Comparison of ENCODE assay signal across 16 cellular contexts in the genomic region with DNA sequence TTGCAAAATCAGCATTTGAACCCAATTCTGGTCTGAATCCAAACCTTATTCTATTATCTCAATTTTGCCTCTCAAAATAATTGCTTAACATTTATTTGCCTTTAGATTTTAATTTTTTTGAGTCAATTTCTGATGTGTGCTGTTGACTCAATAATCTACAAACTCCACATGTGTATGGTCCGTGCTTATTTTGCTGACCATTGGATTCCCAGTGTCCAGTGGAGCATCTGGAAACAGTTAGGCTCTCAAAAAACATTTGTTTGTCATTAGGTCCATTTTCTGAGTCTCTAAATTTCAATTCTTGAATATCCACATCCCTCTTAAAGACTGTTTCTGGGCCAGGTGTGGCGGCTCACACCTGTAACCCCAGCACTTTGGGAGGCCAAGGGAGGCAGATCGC.
"Had no signal": no experiment of that assay in that cellular context is flagged by ENCODE, and none has a peak within 500 bp of the region (broad histone marks: within the 10 kb centered on the region; RNA-seq: fewer than 3 reads in every experiment).

No MANE protein-coding gene starts in this region.

- DNase-seq: activated CD4-positive, alpha-beta T cell treated with anti-CD3 and anti-CD28 coated beads, Interleukin-2, amount 50 U/mL, for 4 hours; activated gamma-delta T cell; effector CD8-positive, alpha-beta T cell; esophagus squamous epithelium; heart left ventricle; midbrain; nephron progenitor cell; nucleus accumbens; posterior cingulate gyrus; T-helper 2 cell; transverse colon had no signal

- H3K9me3 ChIP-seq: esophagus squamous epithelium, gastroesophageal sphincter, heart left ventricle, left lung, transverse colon, vagina had no signal

- H3K4me3 ChIP-seq: esophagus squamous epithelium, gastroesophageal sphincter, heart left ventricle, left lung, transverse colon, vagina had no signal

- H3K36me3 ChIP-seq: esophagus squamous epithelium, gastroesophageal sphincter, heart left ventricle, left lung, transverse colon, vagina had no signal

- ATAC-seq: activated naive CD4-positive, alpha-beta T cell treated with anti-CD3 and anti-CD28 coated beads, Interleukin-2, amount 50 U/mL, for 72 hours; gastroesophageal sphincter; heart left ventricle; left lung had no signal

- H3K27me3 ChIP-seq: esophagus squamous epithelium, gastroesophageal sphincter, heart left ventricle, left lung, transverse colon, vagina had no signal

- H3K4me1 ChIP-seq: esophagus squamous epithelium, gastroesophageal sphincter, left lung had no signal

- H3K27ac ChIP-seq: esophagus squamous epithelium, gastroesophageal sphincter, heart left ventricle, left lung, transverse colon, vagina, VCaP had no signal
